In genomic region chr9:70390922-70391321, GRCh38 we compare ENCODE assay signal across 13 cellular contexts. TPM values are rescaled to one million over a fixed set of nuclear protein-coding genes. Genes with fewer than 3 reads are reported as not detected.
DNase-seq lines count a peak whose midpoint lies in the region; ATAC-seq and TF ChIP-seq lines count a peak whose summit lies in the region.
"Had no signal": no experiment of that assay in that cellular context is flagged by ENCODE, and none has a peak within 500 bp of the region (broad histone marks: within the 10 kb centered on the region; RNA-seq: fewer than 3 reads in every experiment).

No MANE protein-coding gene starts in this region.

- ATAC-seq in activated CD8-positive, alpha-beta T cell treated with anti-CD3 and anti-CD28 coated beads for 36 hours = peak; percentile 48
- no peak for ATAC-seq in activated CD8-positive, alpha-beta T cell treated with anti-CD3 and anti-CD28 coated beads, Interleukin-2, amount 10 ng/mL, durations not matched to agents 7 days and 5 days
- ATAC-seq in activated T-helper 17 cell treated with anti-CD3 and anti-CD28 coated beads, Interleukin-2, amount 50 U/mL, for 72 hours (replicated peaks) = peak; percentile 73
- peak; percentile 80 for ATAC-seq in stimulated activated naive CD8-positive, alpha-beta T cell treated with anti-CD3 and anti-CD28 coated beads, Interleukin-15, amount 100 ng/mL, for 72 hours

- H3K9me3 Mint-ChIP-seq in activated CD8-positive, alpha-beta T cell treated with anti-CD3 and anti-CD28 coated beads for 36 hours = no peaks in the 10 kb centered on the region
- H3K9me3 Mint-ChIP-seq in activated CD8-positive, alpha-beta T cell treated with anti-CD3 and anti-CD28 coated beads, Interleukin-2, amount 10 ng/mL, durations not matched to agents 7 days and 5 days (ENCODE audit: insufficient read depth) = no peaks in the 10 kb centered on the region
- no peaks in the 10 kb centered on the region for H3K9me3 Mint-ChIP-seq in activated T-helper 17 cell treated with anti-CD3 and anti-CD28 coated beads, Interleukin-2, amount 50 U/mL, for 72 hours
- H3K9me3 Mint-ChIP-seq in immature natural killer cell = no peaks in the 10 kb centered on the region
- no peaks in the 10 kb centered on the region for H3K9me3 Mint-ChIP-seq in stimulated activated naive CD8-positive, alpha-beta T cell treated with anti-CD3 and anti-CD28 coated beads, Interleukin-15, amount 100 ng/mL, for 72 hours

- intact Hi-C loops in activated CD8-positive, alpha-beta T cell treated with anti-CD3 and anti-CD28 coated beads for 36 hours (cut with micrococcal nuclease) = no loop called here

- no peak for TF ChIP-seq CTCF in activated CD8-positive, alpha-beta T cell treated with anti-CD3 and anti-CD28 coated beads for 36 hours (IDR thresholded peaks at IDR 0.05)

- H3K27me3 Mint-ChIP-seq in activated CD8-positive, alpha-beta T cell treated with anti-CD3 and anti-CD28 coated beads for 36 hours = no peaks in the 10 kb centered on the region
- H3K27me3 Mint-ChIP-seq in activated CD8-positive, alpha-beta T cell treated with anti-CD3 and anti-CD28 coated beads, Interleukin-2, amount 10 ng/mL, durations not matched to agents 7 days and 5 days (ENCODE audit: low read depth) = no peaks in the 10 kb centered on the region
- H3K27me3 Mint-ChIP-seq in activated T-helper 17 cell treated with anti-CD3 and anti-CD28 coated beads, Interleukin-2, amount 50 U/mL, for 72 hours = no peaks in the 10 kb centered on the region
- H3K27me3 Mint-ChIP-seq in immature natural killer cell (ENCODE audit: low read depth in 3 of 3) = peaks cover 1 to 2% (median 2%) of the 10 kb centered on the region in 3 donors
- H3K27me3 Mint-ChIP-seq in stimulated activated naive CD8-positive, alpha-beta T cell treated with anti-CD3 and anti-CD28 coated beads, Interleukin-15, amount 100 ng/mL, for 72 hours = no peaks in the 10 kb centered on the region

- H3K36me3 Mint-ChIP-seq in activated CD8-positive, alpha-beta T cell treated with anti-CD3 and anti-CD28 coated beads for 36 hours (ENCODE audit: low read depth) = peaks cover 21% of the 10 kb centered on the region
- peaks cover 14% of the 10 kb centered on the region for H3K36me3 Mint-ChIP-seq in activated CD8-positive, alpha-beta T cell treated with anti-CD3 and anti-CD28 coated beads, Interleukin-2, amount 10 ng/mL, durations not matched to agents 7 days and 5 days (ENCODE audit: low read depth)
- H3K36me3 Mint-ChIP-seq in activated T-helper 17 cell treated with anti-CD3 and anti-CD28 coated beads, Interleukin-2, amount 50 U/mL, for 72 hours (ENCODE audit: low read depth) = peaks cover 43% of the 10 kb centered on the region
- H3K36me3 Mint-ChIP-seq in immature natural killer cell = peaks cover 0 to 18% (median 8%) of the 10 kb centered on the region in 3 donors

- H3K4me1 Mint-ChIP-seq in activated CD8-positive, alpha-beta T cell treated with anti-CD3 and anti-CD28 coated beads for 36 hours (ENCODE audit: low read depth) = peaks cover 82% of the 10 kb centered on the region
- H3K4me1 Mint-ChIP-seq in activated CD8-positive, alpha-beta T cell treated with anti-CD3 and anti-CD28 coated beads, Interleukin-2, amount 10 ng/mL, durations not matched to agents 7 days and 5 days (ENCODE audit: low read depth) = peaks cover 40% of the 10 kb centered on the region
- H3K4me1 Mint-ChIP-seq in activated T-helper 17 cell treated with anti-CD3 and anti-CD28 coated beads, Interleukin-2, amount 50 U/mL, for 72 hours = peaks cover 51% of the 10 kb centered on the region
- H3K4me1 Mint-ChIP-seq in immature natural killer cell = peaks cover 78 to 84% of the 10 kb centered on the region in 2 donors
- H3K4me1 Mint-ChIP-seq in stimulated activated naive CD8-positive, alpha-beta T cell treated with anti-CD3 and anti-CD28 coated beads, Interleukin-15, amount 100 ng/mL, for 72 hours = peaks cover 76% of the 10 kb centered on the region

- CTCF ChIA-PET in activated CD8-positive, alpha-beta T cell treated with anti-CD3 and anti-CD28 coated beads for 36 hours (lab: Charles Lee) = interaction anchor here (0.7 to 4.0 kb wide), 8 partner anchors 10 to 211 kb away, joined by 3 to 18 read pairs (median 6); no protein-coding TSS in a partner anchor
- CTCF ChIA-PET in activated CD8-positive, alpha-beta T cell treated with anti-CD3 and anti-CD28 coated beads, Interleukin-2, amount 10 ng/mL, durations not matched to agents 7 days and 5 days (lab: Charles Lee) = interaction anchor here (1.0 to 4.5 kb wide), 11 partner anchors 12 to 278 kb away, joined by 3 to 42 read pairs (median 4); no protein-coding TSS in a partner anchor

- no peak overlapping the region for H3K4me3 Mint-ChIP-seq in activated CD8-positive, alpha-beta T cell treated with anti-CD3 and anti-CD28 coated beads for 36 hours
- H3K4me3 Mint-ChIP-seq in activated CD8-positive, alpha-beta T cell treated with anti-CD3 and anti-CD28 coated beads, Interleukin-2, amount 10 ng/mL, durations not matched to agents 7 days and 5 days = no peak overlapping the region
- H3K4me3 Mint-ChIP-seq in activated T-helper 17 cell treated with anti-CD3 and anti-CD28 coated beads, Interleukin-2, amount 50 U/mL, for 72 hours = peak overlapping the region; percentile 58
- peak overlapping the region in 1 of 5 donors; percentile 33 for H3K4me3 Mint-ChIP-seq in immature natural killer cell
- H3K4me3 Mint-ChIP-seq in stimulated activated naive CD8-positive, alpha-beta T cell treated with anti-CD3 and anti-CD28 coated beads, Interleukin-15, amount 100 ng/mL, for 72 hours = peak overlapping the region; percentile 42 to 50

- POLR2A ChIA-PET in activated CD8-positive, alpha-beta T cell treated with anti-CD3 and anti-CD28 coated beads for 36 hours (lab: Charles Lee) = interaction anchor here (0.7 to 1.8 kb wide), 7 partner anchors 14 to 94 kb away, joined by 3 to 8 read pairs (median 4); no protein-coding TSS in a partner anchor
- POLR2A ChIA-PET in activated CD8-positive, alpha-beta T cell treated with anti-CD3 and anti-CD28 coated beads, Interleukin-2, amount 10 ng/mL, durations not matched to agents 7 days and 5 days (lab: Charles Lee) = interaction anchor here (0.6 to 1.5 kb wide), 3 partner anchors 20 to 349 kb away, joined by 3 read pairs; no protein-coding TSS in a partner anchor

- peak overlapping the region; percentile 61 for H3K27ac Mint-ChIP-seq in activated CD8-positive, alpha-beta T cell treated with anti-CD3 and anti-CD28 coated beads for 36 hours
- no peak overlapping the region for H3K27ac Mint-ChIP-seq in activated CD8-positive, alpha-beta T cell treated with anti-CD3 and anti-CD28 coated beads, Interleukin-2, amount 10 ng/mL, durations not matched to agents 7 days and 5 days
- peak overlapping the region; percentile 64 for H3K27ac Mint-ChIP-seq in activated T-helper 17 cell treated with anti-CD3 and anti-CD28 coated beads, Interleukin-2, amount 50 U/mL, for 72 hours
- peak overlapping the region; percentile 16 to 85 (median 52) for H3K27ac Mint-ChIP-seq in immature natural killer cell
- no peak overlapping the region for H3K27ac Mint-ChIP-seq in stimulated activated naive CD8-positive, alpha-beta T cell treated with anti-CD3 and anti-CD28 coated beads, Interleukin-15, amount 100 ng/mL, for 72 hours

- DNase-seq in activated CD8-positive, alpha-beta T cell treated with anti-CD3 and anti-CD28 coated beads for 36 hours = no peak
- DNase-seq in activated CD8-positive, alpha-beta T cell treated with anti-CD3 and anti-CD28 coated beads, Interleukin-2, amount 10 ng/mL, durations not matched to agents 7 days and 5 days = no peak
- no peak for DNase-seq in immature natural killer cell
- no peak for DNase-seq in stimulated activated naive CD8-positive, alpha-beta T cell treated with anti-CD3 and anti-CD28 coated beads, Interleukin-15, amount 100 ng/mL, for 72 hours
- no peak for DNase-seq in nucleus accumbens (lab: John Stamatoyannopoulos, UW)
- no peak for DNase-seq in effector CD4-positive, alpha-beta T cell
- DNase-seq in stimulated activated CD4-positive, alpha-beta T cell treated with anti-CD3 and anti-CD28 coated beads, Interleukin-4, amount 100 ng/mL, for 4 hours = no peak
- DNase-seq: ACHN; activated CD8-positive, alpha-beta memory T cell treated with anti-CD3 and anti-CD28 coated beads, Interleukin-2, amount 50 U/mL, for 48 hours; DND-41; NCI-H1092 treated with DMSO at 0.1 percent for 48 hours; small intestine had no signal

RNA-seq across cellular contexts. Expression of gene KLF9, which starts 23.5 kb away (rescaled TPM):
- total RNA-seq in activated CD8-positive, alpha-beta T cell treated with anti-CD3 and anti-CD28 coated beads for 36 hours = 10 to 100 TPM; 19.0 to 20.1 TPM
- 1 to 10 TPM; 8.8 to 9.6 TPM for total RNA-seq in activated CD8-positive, alpha-beta T cell treated with anti-CD3 and anti-CD28 coated beads, Interleukin-2, amount 10 ng/mL, durations not matched to agents 7 days and 5 days
- 10 to 100 TPM in 1 of 2 donors, 1 to 10 TPM in 1; 9.1 to 19.0 TPM for total RNA-seq in activated T-helper 17 cell treated with anti-CD3 and anti-CD28 coated beads, Interleukin-2, amount 50 U/mL, for 72 hours
- 1 to 10 TPM; 1.1 to 3.0 (median 1.3) TPM for polyA plus RNA-seq in immature natural killer cell

Comparison
In these comparisons a context has a peak if more than half of its experiments do, and no peak if none do; other contexts are left out.
1. H3K27ac Mint-ChIP-seq: peak in activated CD8-positive, alpha-beta T cell treated with anti-CD3 and anti-CD28 coated beads for 36 hours (single experiment), activated T-helper 17 cell treated with anti-CD3 and anti-CD28 coated beads, Interleukin-2, amount 50 U/mL, for 72 hours (single experiment) and immature natural killer cell (6 of 6); none in activated CD8-positive, alpha-beta T cell treated with anti-CD3 and anti-CD28 coated beads, Interleukin-2, amount 10 ng/mL, durations not matched to agents 7 days and 5 days (single experiment) and stimulated activated naive CD8-positive, alpha-beta T cell treated with anti-CD3 and anti-CD28 coated beads, Interleukin-15, amount 100 ng/mL, for 72 hours (0 of 2).
2. H3K4me3 Mint-ChIP-seq: peak in activated T-helper 17 cell treated with anti-CD3 and anti-CD28 coated beads, Interleukin-2, amount 50 U/mL, for 72 hours (single experiment) and stimulated activated naive CD8-positive, alpha-beta T cell treated with anti-CD3 and anti-CD28 coated beads, Interleukin-15, amount 100 ng/mL, for 72 hours (2 of 2); none in activated CD8-positive, alpha-beta T cell treated with anti-CD3 and anti-CD28 coated beads for 36 hours (single experiment) and activated CD8-positive, alpha-beta T cell treated with anti-CD3 and anti-CD28 coated beads, Interleukin-2, amount 10 ng/mL, durations not matched to agents 7 days and 5 days (single experiment).